Comparison of ENCODE assay signal across 18 cellular contexts in the genomic region with DNA sequence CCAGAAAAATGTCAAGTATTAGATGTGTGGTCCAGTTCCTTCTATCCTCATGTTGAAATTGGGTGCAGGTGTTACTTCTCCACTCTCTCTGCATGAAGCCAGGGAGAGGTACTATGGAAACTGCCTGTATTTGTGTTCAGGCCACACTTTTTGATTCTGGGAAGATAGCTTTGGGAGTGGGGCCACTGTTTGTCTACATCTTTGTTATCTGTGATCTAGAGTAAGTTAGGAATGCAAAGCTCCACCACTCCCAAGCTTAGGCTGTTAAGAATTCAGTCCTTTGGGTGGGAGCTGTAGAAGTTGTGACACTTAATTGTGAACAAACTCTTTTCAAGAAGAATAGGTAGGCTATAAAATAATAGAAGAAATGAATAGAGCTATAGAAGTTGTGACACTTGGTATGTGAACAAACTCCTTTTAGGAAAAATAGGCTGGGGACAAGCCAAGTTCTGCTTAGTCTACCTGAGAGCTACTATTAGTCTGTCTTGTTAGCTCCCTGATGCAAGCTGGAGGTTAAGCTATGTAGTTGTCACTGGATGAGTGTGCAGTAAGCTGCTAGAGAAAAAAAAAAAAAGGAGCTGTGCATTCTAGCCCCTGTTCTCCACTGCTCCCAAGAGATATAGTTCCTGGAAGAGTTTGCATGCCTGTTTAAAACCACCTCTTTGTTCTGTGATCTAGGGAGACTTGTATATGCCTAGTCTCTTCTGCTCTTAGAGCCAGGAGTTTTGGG. TPM values are rescaled to one million over a fixed set of nuclear protein-coding genes. Genes with fewer than 3 reads are reported as not detected.
A peak's percentile ranks its signal among the peaks of the same experiment; 100 is the strongest.
DNase-seq lines count a peak whose midpoint lies in the region; ATAC-seq and TF ChIP-seq lines count a peak whose summit lies in the region.
"Had no signal": no experiment of that assay in that cellular context is flagged by ENCODE, and none has a peak within 500 bp of the region (broad histone marks: within the 10 kb centered on the region; RNA-seq: fewer than 3 reads in every experiment).

No MANE protein-coding gene starts in this region.

- DNase-seq in adipocyte (ENCODE audit: low read depth) = peak; percentile 2
- DNase-seq in islet precursor cell = peak; percentile 55
- no peak for DNase-seq in neural progenitor cell (ENCODE audit: low spot score)
- no peak for DNase-seq in type B pancreatic cell (ENCODE audit: extremely low spot score, unreplicated experiment)
- DNase-seq in activated CD4-positive, alpha-beta T cell treated with anti-CD3 and anti-CD28 coated beads for 36 hours = no peak
- DNase-seq in activated CD4-positive, alpha-beta T cell treated with anti-CD3 and anti-CD28 coated beads, Interleukin-2, amount 10 ng/mL, durations not matched to agents 24 days and 14 days = no peak
- DNase-seq in neuronal stem cell (ENCODE audit: low spot score) = no peak
- DNase-seq in SK-N-SH = no peak
- DNase-seq: BE2C; CD4-positive, alpha-beta memory T cell; DMS153; DND-41; GM23248; H7 had no signal

- H2BK5ac ChIP-seq in neuronal stem cell (ENCODE audit: low read length) = no peak overlapping the region

- H3K27me3 Mint-ChIP-seq in neural progenitor cell (ENCODE audit: insufficient read depth, low read depth) (no peaks in the 10 kb centered on the region), type B pancreatic cell (no peaks in the 10 kb centered on the region)
- H3K27me3 Mint-ChIP-seq in activated CD4-positive, alpha-beta T cell treated with anti-CD3 and anti-CD28 coated beads for 36 hours = no peaks in the 10 kb centered on the region
- H3K27me3 Mint-ChIP-seq in activated CD4-positive, alpha-beta T cell treated with anti-CD3 and anti-CD28 coated beads, Interleukin-2, amount 10 ng/mL, durations not matched to agents 24 days and 14 days = no peaks in the 10 kb centered on the region
- H3K27me3 Mint-ChIP-seq: CD4-positive, alpha-beta memory T cell had no signal

- H3K36me3 ChIP-seq in adipocyte (ENCODE audit: control insufficient read depth, insufficient read depth, low read length, severe bottlenecking) (no peaks in the 10 kb centered on the region), neural progenitor cell (no peaks in the 10 kb centered on the region), neuronal stem cell (replicated peaks in 1 of 2; ENCODE audit: control insufficient read depth in 2 of 2, insufficient read depth in 2 of 2, low read length in 2 of 2) (no peaks in the 10 kb centered on the region), SK-N-SH (replicated peaks in 1 of 2; ENCODE audit: control insufficient read depth in 1 of 2, insufficient read depth in 2 of 2, low read length in 1 of 2) (no peaks in the 10 kb centered on the region)
- H3K36me3 ChIP-seq: BE2C had no signal

- POLR2A ChIA-PET in activated CD4-positive, alpha-beta T cell treated with anti-CD3 and anti-CD28 coated beads for 36 hours (lab: Charles Lee) = no interaction called here
- POLR2A ChIA-PET in SK-N-SH (lab: Yijun Ruan, JAX) = no interaction called here

- H4K8ac ChIP-seq in neuronal stem cell (ENCODE audit: low read depth, low read length) = no peak overlapping the region

- H3K27me3 ChIP-seq in adipocyte (replicated peaks; ENCODE audit: control insufficient read depth, insufficient read depth, low read length) (no peaks in the 10 kb centered on the region), neural progenitor cell (no peaks in the 10 kb centered on the region), neuronal stem cell (ENCODE audit: control insufficient read depth in 3 of 3, insufficient read depth in 3 of 3, low read depth in 1 of 3, low read length in 3 of 3) (no peaks in the 10 kb centered on the region), SK-N-SH (ENCODE audit: insufficient read depth) (no peaks in the 10 kb centered on the region)
- H3K27me3 ChIP-seq: BE2C had no signal

- H2AK5ac ChIP-seq in neuronal stem cell (ENCODE audit: low read depth, low read length) = no peak overlapping the region

- ATAC-seq in activated CD4-positive, alpha-beta T cell treated with anti-CD3 and anti-CD28 coated beads for 36 hours = no peak
- ATAC-seq: A549 had no signal

- H3K79me2 ChIP-seq in neural progenitor cell (ENCODE audit: low read depth) (no peaks in the 10 kb centered on the region), SK-N-SH (ENCODE audit: insufficient read depth) (no peaks in the 10 kb centered on the region)

- H4K91ac ChIP-seq in neuronal stem cell (ENCODE audit: low read depth, low read length, poor library complexity) = no peak overlapping the region

- intact Hi-C loops in activated CD4-positive, alpha-beta T cell treated with anti-CD3 and anti-CD28 coated beads for 36 hours (cut with DNase I, micrococcal nuclease) = no loop called here
- intact Hi-C loops in activated CD4-positive, alpha-beta T cell treated with anti-CD3 and anti-CD28 coated beads, Interleukin-2, amount 10 ng/mL, durations not matched to agents 24 days and 14 days (cut with micrococcal nuclease) = no loop called here

- CTCF ChIA-PET in activated CD4-positive, alpha-beta T cell treated with anti-CD3 and anti-CD28 coated beads for 36 hours (lab: Charles Lee) = no interaction called here
- CTCF ChIA-PET in SK-N-SH (lab: Yijun Ruan, JAX) = interaction anchor here (0.7 kb wide), 1 partner anchor 42 kb away, joined by 3 read pairs; no protein-coding TSS in a partner anchor

- H3K4me3 ChIP-seq in adipocyte (ENCODE audit: low read length) = no peak overlapping the region
- H3K4me3 ChIP-seq in neural progenitor cell = no peak overlapping the region
- no peak overlapping the region for H3K4me3 ChIP-seq in neuronal stem cell (ENCODE audit: low read length in 2 of 2)
- H3K4me3 ChIP-seq in SK-N-SH (ENCODE audit: low read depth in 2 of 2, low read length in 1 of 2) = no peak overlapping the region
- H3K4me3 ChIP-seq: A549, GM23248 had no signal

- no peak overlapping the region for H2BK12ac ChIP-seq in neuronal stem cell (ENCODE audit: low read length)

- no peaks in the 10 kb centered on the region for H3K36me3 Mint-ChIP-seq in neural progenitor cell
- no peaks in the 10 kb centered on the region for H3K36me3 Mint-ChIP-seq in type B pancreatic cell
- H3K36me3 Mint-ChIP-seq in activated CD4-positive, alpha-beta T cell treated with anti-CD3 and anti-CD28 coated beads for 36 hours (ENCODE audit: low read depth) = no peaks in the 10 kb centered on the region
- no peaks in the 10 kb centered on the region for H3K36me3 Mint-ChIP-seq in activated CD4-positive, alpha-beta T cell treated with anti-CD3 and anti-CD28 coated beads, Interleukin-2, amount 10 ng/mL, durations not matched to agents 24 days and 14 days (ENCODE audit: low read depth)
- H3K36me3 Mint-ChIP-seq: CD4-positive, alpha-beta memory T cell had no signal

- no peaks in the 10 kb centered on the region for H3K79me1 ChIP-seq in neuronal stem cell (ENCODE audit: low read depth, low read length)

- H3K18ac ChIP-seq in neuronal stem cell (ENCODE audit: low read length) = no peak overlapping the region

- no peak overlapping the region for H3K14ac ChIP-seq in neuronal stem cell (ENCODE audit: low read length)

- no peaks in the 10 kb centered on the region for H3K9me2 ChIP-seq in SK-N-SH

- H3K4me1 Mint-ChIP-seq in neural progenitor cell = no peaks in the 10 kb centered on the region
- H3K4me1 Mint-ChIP-seq in type B pancreatic cell (ENCODE audit: unreplicated experiment) = no peaks in the 10 kb centered on the region
- no peaks in the 10 kb centered on the region for H3K4me1 Mint-ChIP-seq in activated CD4-positive, alpha-beta T cell treated with anti-CD3 and anti-CD28 coated beads for 36 hours
- no peaks in the 10 kb centered on the region for H3K4me1 Mint-ChIP-seq in activated CD4-positive, alpha-beta T cell treated with anti-CD3 and anti-CD28 coated beads, Interleukin-2, amount 10 ng/mL, durations not matched to agents 24 days and 14 days
- H3K4me1 Mint-ChIP-seq: CD4-positive, alpha-beta memory T cell had no signal

- H3K9me3 ChIP-seq in adipocyte (ENCODE audit: control insufficient read depth, low read length) = no peaks in the 10 kb centered on the region
- no peaks in the 10 kb centered on the region for H3K9me3 ChIP-seq in neural progenitor cell (ENCODE audit: low read depth)
- H3K9me3 ChIP-seq in neuronal stem cell (replicated peaks in 1 of 2; ENCODE audit: control insufficient read depth in 2 of 2, insufficient read depth in 1 of 2, low read depth in 1 of 2, low read length in 2 of 2) = no peaks in the 10 kb centered on the region
- no peaks in the 10 kb centered on the region for H3K9me3 ChIP-seq in SK-N-SH
- H3K9me3 ChIP-seq: A549, BE2C had no signal

- no peak for TF ChIP-seq RAD21 in SK-N-SH (IDR thresholded peaks at IDR 0.05; ENCODE audit: low read length)

- H3K27ac Mint-ChIP-seq in neural progenitor cell (no peak overlapping the region), type B pancreatic cell (peak overlapping the region; percentile 38)
- no peak overlapping the region for H3K27ac Mint-ChIP-seq in activated CD4-positive, alpha-beta T cell treated with anti-CD3 and anti-CD28 coated beads for 36 hours
- H3K27ac Mint-ChIP-seq in activated CD4-positive, alpha-beta T cell treated with anti-CD3 and anti-CD28 coated beads, Interleukin-2, amount 10 ng/mL, durations not matched to agents 24 days and 14 days = no peak overlapping the region
- H3K27ac Mint-ChIP-seq: CD4-positive, alpha-beta memory T cell had no signal

- H3F3A ChIP-seq in neural progenitor cell (ENCODE audit: low read depth) = no peaks in the 10 kb centered on the region
- H3F3A ChIP-seq in SK-N-SH (replicated peaks; ENCODE audit: insufficient read depth) = no peaks in the 10 kb centered on the region

- no peaks in the 10 kb centered on the region for H4K20me1 ChIP-seq in neural progenitor cell (ENCODE audit: low read depth)
- H4K20me1 ChIP-seq in SK-N-SH (ENCODE audit: insufficient read depth) = no peaks in the 10 kb centered on the region

- no peak overlapping the region for H3K9ac ChIP-seq in adipocyte (ENCODE audit: low read length)
- no peak overlapping the region for H3K9ac ChIP-seq in neural progenitor cell
- no peak overlapping the region for H3K9ac ChIP-seq in neuronal stem cell (ENCODE audit: low read depth, low read length, poor library complexity)
- no peak overlapping the region for H3K9ac ChIP-seq in SK-N-SH
- H3K9ac ChIP-seq: GM23248 had no signal

- no peak overlapping the region for H3K23ac ChIP-seq in neuronal stem cell (ENCODE audit: low read depth, low read length, poor library complexity)

- H3K4me2 ChIP-seq in neural progenitor cell (no peak overlapping the region), neuronal stem cell (ENCODE audit: insufficient read depth, low read length, poor library complexity, severe bottlenecking) (no peak overlapping the region), SK-N-SH (no peak overlapping the region)
- H3K4me2 ChIP-seq: A549 had no signal

- no peaks in the 10 kb centered on the region for H3K9me3 Mint-ChIP-seq in neural progenitor cell
- H3K9me3 Mint-ChIP-seq in type B pancreatic cell = peaks cover 6% of the 10 kb centered on the region
- peaks cover 13% of the 10 kb centered on the region for H3K9me3 Mint-ChIP-seq in activated CD4-positive, alpha-beta T cell treated with anti-CD3 and anti-CD28 coated beads for 36 hours (ENCODE audit: low read depth)
- peaks cover 3% of the 10 kb centered on the region for H3K9me3 Mint-ChIP-seq in activated CD4-positive, alpha-beta T cell treated with anti-CD3 and anti-CD28 coated beads, Interleukin-2, amount 10 ng/mL, durations not matched to agents 24 days and 14 days

- H3K4me1 ChIP-seq in adipocyte (ENCODE audit: control insufficient read depth, insufficient read depth, low read length) (no peaks in the 10 kb centered on the region), neural progenitor cell (no peaks in the 10 kb centered on the region), neuronal stem cell (ENCODE audit: control insufficient read depth in 2 of 2, insufficient read depth in 1 of 2, low read depth in 1 of 2, low read length in 2 of 2) (no peaks in the 10 kb centered on the region), SK-N-SH (ENCODE audit: control insufficient read depth in 1 of 2, insufficient read depth in 2 of 2, low read depth in 1 of 2, low read length in 1 of 2) (no peaks in the 10 kb centered on the region)
- H3K4me1 ChIP-seq: A549, BE2C had no signal

- no peak overlapping the region for H2BK15ac ChIP-seq in neuronal stem cell (ENCODE audit: low read length)

- no peak overlapping the region for H2BK120ac ChIP-seq in neuronal stem cell (ENCODE audit: low read depth, low read length)

- H3K27ac ChIP-seq in neural progenitor cell (no peak overlapping the region), neuronal stem cell (replicated peaks; ENCODE audit: low read length) (no peak overlapping the region), SK-N-SH (ENCODE audit: low read depth in 2 of 2, low read length in 1 of 2) (no peak overlapping the region)
- H3K27ac ChIP-seq: A549, C4-2B, GM23248, HL-60 had no signal

- no peak overlapping the region for H3K4ac ChIP-seq in neuronal stem cell (ENCODE audit: low read length)

- H3K4me3 Mint-ChIP-seq in neural progenitor cell = no peak overlapping the region
- no peak overlapping the region for H3K4me3 Mint-ChIP-seq in type B pancreatic cell
- no peak overlapping the region for H3K4me3 Mint-ChIP-seq in activated CD4-positive, alpha-beta T cell treated with anti-CD3 and anti-CD28 coated beads for 36 hours
- no peak overlapping the region for H3K4me3 Mint-ChIP-seq in activated CD4-positive, alpha-beta T cell treated with anti-CD3 and anti-CD28 coated beads, Interleukin-2, amount 10 ng/mL, durations not matched to agents 24 days and 14 days
- H3K4me3 Mint-ChIP-seq: CD4-positive, alpha-beta memory T cell had no signal

- TF ChIP-seq EP300 in SK-N-SH (IDR thresholded peaks at IDR 0.05; ENCODE audit: borderline replicate concordance in 1 of 2, low read depth in 1 of 2, low read length in 1 of 2) = no peak

- H2AFZ ChIP-seq in neural progenitor cell (replicated peaks) = peak overlapping the region; percentile 22
- H2AFZ ChIP-seq in neuronal stem cell (ENCODE audit: low read length) = no peak overlapping the region
- H2AFZ ChIP-seq in SK-N-SH (ENCODE audit: low read depth) = no peak overlapping the region
- H2AFZ ChIP-seq: GM23248 had no signal

- TF ChIP-seq CTCF in neural progenitor cell (IDR thresholded peaks at IDR 0.05) = no peak
- TF ChIP-seq CTCF in type B pancreatic cell (conservative IDR thresholded peaks at IDR 0.05) = no peak
- TF ChIP-seq CTCF in SK-N-SH (IDR thresholded peaks at IDR 0.05) = no peak

RNA-seq across cellular contexts. Expression of a gene that starts 7.1 kb away (rescaled TPM):
- total RNA-seq in neural progenitor cell (ENCODE audit: low replicate concordance) (not detected in 2 replicates), type B pancreatic cell (ENCODE audit: low replicate concordance) (not detected in 2 replicates)
- not detected for total RNA-seq in activated CD4-positive, alpha-beta T cell treated with anti-CD3 and anti-CD28 coated beads for 36 hours
- total RNA-seq in activated CD4-positive, alpha-beta T cell treated with anti-CD3 and anti-CD28 coated beads, Interleukin-2, amount 10 ng/mL, durations not matched to agents 24 days and 14 days = not detected in 2 replicates
- not detected for polyA plus RNA-seq in neuronal stem cell (2013, experiment 1 of 2)
- polyA plus RNA-seq in neuronal stem cell (2013, experiment 2 of 2) = not detected
- not detected in 2 replicates for polyA plus RNA-seq in SK-N-SH (2012; rRNA removed)
- polyA plus RNA-seq in SK-N-SH (2012; cell fraction: cytosol; rRNA removed) = not detected in 2 replicates
- polyA plus RNA-seq in SK-N-SH (2012; cell fraction: nucleus; rRNA removed) = not detected in 2 replicates
- total RNA-seq: CD4-positive, alpha-beta memory T cell; GM23248; H7 had no signal
- polyA plus RNA-seq: A549; AG04450; CD4-positive, alpha-beta memory T cell; GM23248 had no signal

Comparison
In these comparisons a context has a peak if more than half of its experiments do, and no peak if none do; other contexts are left out.
1. DNase-seq: peak in adipocyte (single experiment) and islet precursor cell (single experiment); none in neural progenitor cell (single experiment), type B pancreatic cell (single experiment), activated CD4-positive, alpha-beta T cell treated with anti-CD3 and anti-CD28 coated beads for 36 hours (single experiment), activated CD4-positive, alpha-beta T cell treated with anti-CD3 and anti-CD28 coated beads, Interleukin-2, amount 10 ng/mL, durations not matched to agents 24 days and 14 days (single experiment), neuronal stem cell (single experiment) and SK-N-SH (single experiment).